Comparison of ENCODE assay signal across 29 cellular contexts in genomic region chr10:94000638-94001420, GRCh38. TPM values are rescaled to one million over a fixed set of nuclear protein-coding genes. Genes with fewer than 3 reads are reported as not detected.
A peak's percentile ranks its signal among the peaks of the same experiment; 100 is the strongest.
DNase-seq lines count a peak whose midpoint lies in the region; TF ChIP-seq lines count a peak whose summit lies in the region.
"Had no signal": no experiment of that assay in that cellular context is flagged by ENCODE, and none has a peak within 500 bp of the region (broad histone marks: within the 10 kb centered on the region; RNA-seq: fewer than 3 reads in every experiment).

No MANE protein-coding gene starts in this region.

- H3K4me3 ChIP-seq in colonic mucosa (no peak overlapping the region), neuronal stem cell (ENCODE audit: low read length in 2 of 2) (no peak overlapping the region), tibial artery (no peak overlapping the region)
- H3K4me3 ChIP-seq: adrenal gland, breast epithelium, coronary artery, heart left ventricle had no signal

- H3K27me3 Mint-ChIP-seq in activated CD4-positive, alpha-beta T cell treated with anti-CD3 and anti-CD28 coated beads, Interleukin-2, amount 10 ng/mL, durations not matched to agents 24 days and 14 days: peaks cover 34% of the 10 kb centered on the region
- peaks cover 27% of the 10 kb centered on the region for H3K27me3 Mint-ChIP-seq in type B pancreatic cell

- H3K9me3 Mint-ChIP-seq in activated CD4-positive, alpha-beta T cell treated with anti-CD3 and anti-CD28 coated beads, Interleukin-2, amount 10 ng/mL, durations not matched to agents 24 days and 14 days: no peaks in the 10 kb centered on the region
- peaks cover 6% of the 10 kb centered on the region for H3K9me3 Mint-ChIP-seq in type B pancreatic cell
- H3K9me3 Mint-ChIP-seq: activated T-cell treated with anti-CD3 and anti-CD28 coated beads, Interleukin-2, amount 50 U/mL, for 72 hours; CD4-positive, alpha-beta T cell; stimulated activated effector memory CD8-positive, alpha-beta T cell treated with anti-CD3 and anti-CD28 coated beads, Interleukin-12 subunit alpha, Interleukin-12 subunit beta, amount 100 ng/mL, for 72 hours; WTC11 had no signal

- intact Hi-C loops in activated CD4-positive, alpha-beta T cell treated with anti-CD3 and anti-CD28 coated beads, Interleukin-2, amount 10 ng/mL, durations not matched to agents 24 days and 14 days (cut with micrococcal nuclease): no loop called here
- intact Hi-C loops in colonic mucosa (cut with DNase I) (no loop called here), tibial artery (cut with DNase I; ENCODE audit: low total_unique reads) (no loop called here)

- no peak overlapping the region for H3K27ac Mint-ChIP-seq in activated CD4-positive, alpha-beta T cell treated with anti-CD3 and anti-CD28 coated beads, Interleukin-2, amount 10 ng/mL, durations not matched to agents 24 days and 14 days
- H3K27ac Mint-ChIP-seq in type B pancreatic cell: no peak overlapping the region
- H3K27ac Mint-ChIP-seq: activated CD8-positive, alpha-beta memory T cell treated with anti-CD3 and anti-CD28 coated beads, Interleukin-2, amount 10 ng/mL, durations not matched to agents 7 days and 5 days; activated T-cell treated with anti-CD3 and anti-CD28 coated beads, Interleukin-2, amount 50 U/mL, for 72 hours; CD4-positive, alpha-beta T cell; stimulated activated effector memory CD8-positive, alpha-beta T cell treated with anti-CD3 and anti-CD28 coated beads, Interleukin-12 subunit alpha, Interleukin-12 subunit beta, amount 100 ng/mL, for 72 hours; WTC11 had no signal

- H3K36me3 ChIP-seq in colonic mucosa (no peaks in the 10 kb centered on the region), neuronal stem cell (replicated peaks in 1 of 2; ENCODE audit: control insufficient read depth in 2 of 2, insufficient read depth in 2 of 2, low read length in 2 of 2) (no peaks in the 10 kb centered on the region), tibial artery (no peaks in the 10 kb centered on the region)
- H3K36me3 ChIP-seq: adrenal gland, breast epithelium, heart left ventricle had no signal

- no peaks in the 10 kb centered on the region for H3K79me1 ChIP-seq in neuronal stem cell (ENCODE audit: low read depth, low read length)

- TF ChIP-seq CTCF in colonic mucosa (IDR thresholded peaks at IDR 0.05): no peak
- no peak for TF ChIP-seq CTCF in tibial artery (IDR thresholded peaks at IDR 0.05)
- no peak for TF ChIP-seq CTCF in type B pancreatic cell (conservative IDR thresholded peaks at IDR 0.05)

- H3K27ac ChIP-seq in colonic mucosa: peak overlapping the region; percentile 57
- no peak overlapping the region for H3K27ac ChIP-seq in neuronal stem cell (replicated peaks; ENCODE audit: low read length)
- peak overlapping the region; percentile 52 to 72 for H3K27ac ChIP-seq in tibial artery
- H3K27ac ChIP-seq: adrenal gland had no signal

- H4K8ac ChIP-seq in neuronal stem cell (ENCODE audit: low read depth, low read length): no peak overlapping the region

- no peak overlapping the region for H3K4me2 ChIP-seq in neuronal stem cell (ENCODE audit: insufficient read depth, low read length, poor library complexity, severe bottlenecking)

- WGBS in neuronal stem cell (ENCODE audit: extremely low coverage in 2 of 2, insufficient read length in 2 of 2, insufficient replicate concordance in 1 of 2), 2 donors: no CpG with 5 or more reads among the region's 5 CpGs

- H3K14ac ChIP-seq in neuronal stem cell (ENCODE audit: low read length): no peak overlapping the region

- no peak overlapping the region for H4K91ac ChIP-seq in neuronal stem cell (ENCODE audit: low read depth, low read length, poor library complexity)

- H2AFZ ChIP-seq in neuronal stem cell (ENCODE audit: low read length): peak overlapping the region; percentile 32

- H2BK120ac ChIP-seq in neuronal stem cell (ENCODE audit: low read depth, low read length): no peak overlapping the region

- H3K4me1 ChIP-seq in colonic mucosa: peaks cover 5% of the 10 kb centered on the region
- H3K4me1 ChIP-seq in neuronal stem cell (ENCODE audit: control insufficient read depth in 2 of 2, insufficient read depth in 1 of 2, low read depth in 1 of 2, low read length in 2 of 2): peaks cover 0 to 5% of the 10 kb centered on the region in 2 donors
- H3K4me1 ChIP-seq in tibial artery: peaks cover 0 to 19% (median 8%) of the 10 kb centered on the region in 4 donors
- H3K4me1 ChIP-seq: adrenal gland, breast epithelium had no signal

- no peak overlapping the region for H2BK5ac ChIP-seq in neuronal stem cell (ENCODE audit: low read length)

- no peak overlapping the region for H3K4ac ChIP-seq in neuronal stem cell (ENCODE audit: low read length)

- H3K4me3 Mint-ChIP-seq in activated CD4-positive, alpha-beta T cell treated with anti-CD3 and anti-CD28 coated beads, Interleukin-2, amount 10 ng/mL, durations not matched to agents 24 days and 14 days: no peak overlapping the region
- H3K4me3 Mint-ChIP-seq in type B pancreatic cell: no peak overlapping the region
- H3K4me3 Mint-ChIP-seq: activated CD8-positive, alpha-beta memory T cell treated with anti-CD3 and anti-CD28 coated beads, Interleukin-2, amount 10 ng/mL, durations not matched to agents 7 days and 5 days; activated T-cell treated with anti-CD3 and anti-CD28 coated beads, Interleukin-2, amount 50 U/mL, for 72 hours; CD4-positive, alpha-beta T cell; stimulated activated effector memory CD8-positive, alpha-beta T cell treated with anti-CD3 and anti-CD28 coated beads, Interleukin-12 subunit alpha, Interleukin-12 subunit beta, amount 100 ng/mL, for 72 hours; WTC11 had no signal

- no peak overlapping the region for H2BK12ac ChIP-seq in neuronal stem cell (ENCODE audit: low read length)

- H3K9me3 ChIP-seq in colonic mucosa: no peaks in the 10 kb centered on the region
- H3K9me3 ChIP-seq in neuronal stem cell (replicated peaks in 1 of 2; ENCODE audit: control insufficient read depth in 2 of 2, insufficient read depth in 1 of 2, low read depth in 1 of 2, low read length in 2 of 2): no peaks in the 10 kb centered on the region
- no peaks in the 10 kb centered on the region for H3K9me3 ChIP-seq in tibial artery
- H3K9me3 ChIP-seq: adrenal gland, breast epithelium, heart left ventricle had no signal

- H3K4me1 Mint-ChIP-seq in activated CD4-positive, alpha-beta T cell treated with anti-CD3 and anti-CD28 coated beads, Interleukin-2, amount 10 ng/mL, durations not matched to agents 24 days and 14 days: no peaks in the 10 kb centered on the region
- peaks cover 6% of the 10 kb centered on the region for H3K4me1 Mint-ChIP-seq in type B pancreatic cell (ENCODE audit: unreplicated experiment)
- H3K4me1 Mint-ChIP-seq: activated CD8-positive, alpha-beta memory T cell treated with anti-CD3 and anti-CD28 coated beads, Interleukin-2, amount 10 ng/mL, durations not matched to agents 7 days and 5 days; stimulated activated effector memory CD8-positive, alpha-beta T cell treated with anti-CD3 and anti-CD28 coated beads, Interleukin-12 subunit alpha, Interleukin-12 subunit beta, amount 100 ng/mL, for 72 hours; WTC11 had no signal

- H2BK15ac ChIP-seq in neuronal stem cell (ENCODE audit: low read length): no peak overlapping the region

- no peaks in the 10 kb centered on the region for H3K27me3 ChIP-seq in colonic mucosa
- peaks cover 0 to 2% (median 0%) of the 10 kb centered on the region in 3 experiments for H3K27me3 ChIP-seq in neuronal stem cell (ENCODE audit: control insufficient read depth in 3 of 3, insufficient read depth in 3 of 3, low read depth in 1 of 3, low read length in 3 of 3)
- no peaks in the 10 kb centered on the region for H3K27me3 ChIP-seq in tibial artery
- H3K27me3 ChIP-seq: adrenal gland, breast epithelium had no signal

- no peaks in the 10 kb centered on the region for H3K36me3 Mint-ChIP-seq in activated CD4-positive, alpha-beta T cell treated with anti-CD3 and anti-CD28 coated beads, Interleukin-2, amount 10 ng/mL, durations not matched to agents 24 days and 14 days (ENCODE audit: low read depth)
- H3K36me3 Mint-ChIP-seq in type B pancreatic cell: peaks cover 4% of the 10 kb centered on the region
- H3K36me3 Mint-ChIP-seq: activated CD8-positive, alpha-beta memory T cell treated with anti-CD3 and anti-CD28 coated beads, Interleukin-2, amount 10 ng/mL, durations not matched to agents 7 days and 5 days; stimulated activated effector memory CD8-positive, alpha-beta T cell treated with anti-CD3 and anti-CD28 coated beads, Interleukin-12 subunit alpha, Interleukin-12 subunit beta, amount 100 ng/mL, for 72 hours; WTC11 had no signal

- peak; percentile 40 for DNase-seq in activated CD4-positive, alpha-beta T cell treated with anti-CD3 and anti-CD28 coated beads, Interleukin-2, amount 10 ng/mL, durations not matched to agents 24 days and 14 days
- no peak for DNase-seq in activated CD4-positive, alpha-beta T cell treated with anti-CD3 and anti-CD28 coated beads, Interleukin-2, amount 50 U/mL, for 1 hour
- DNase-seq in colonic mucosa (peak; percentile 64), neuronal stem cell (ENCODE audit: low spot score) (no peak), tibial artery (no peak), UCSD-AML1 (lab: John Stamatoyannopoulos, UW; ENCODE audit: unreplicated experiment) (no peak), type B pancreatic cell (ENCODE audit: extremely low spot score, unreplicated experiment) (no peak)
- DNase-seq in activated naive CD4-positive, alpha-beta T cell treated with anti-CD3 and anti-CD28 coated beads, Interleukin-2, amount 50 U/mL, for 16 hours: no peak
- DNase-seq: activated CD8-positive, alpha-beta memory T cell treated with anti-CD3 and anti-CD28 coated beads, Interleukin-2, amount 10 ng/mL, durations not matched to agents 7 days and 5 days; activated naive CD4-positive, alpha-beta T cell; activated T-cell treated with anti-CD3 and anti-CD28 coated beads, Interleukin-2, amount 50 U/mL, for 72 hours; adrenal gland; AML-193; CD4-positive, alpha-beta T cell; effector memory CD4-positive, alpha-beta T cell; erythroblast; heart left ventricle; Karpas-422; NCI-H187; NCI-H2171 treated with DMSO at 0.1 percent for 48 hours; NCI-H510A treated with DMSO at 0.1 percent for 48 hours; SIG-M5; stimulated activated CD4-positive, alpha-beta T cell treated with anti-CD3 and anti-CD28 coated beads, Interleukin-4, amount 100 ng/mL, for 1 hour; SW 1271; T-helper 9 cell had no signal

- H3K23ac ChIP-seq in neuronal stem cell (ENCODE audit: low read depth, low read length, poor library complexity): no peak overlapping the region

- no peak overlapping the region for H2AK5ac ChIP-seq in neuronal stem cell (ENCODE audit: low read depth, low read length)

- H3K18ac ChIP-seq in neuronal stem cell (ENCODE audit: low read length): no peak overlapping the region

- peak overlapping the region in 1 of 2 donors; percentile 52 for H3K9ac ChIP-seq in colonic mucosa (ENCODE audit: low read depth in 2 of 2, low read length in 2 of 2)
- no peak overlapping the region for H3K9ac ChIP-seq in neuronal stem cell (ENCODE audit: low read depth, low read length, poor library complexity)

RNA-seq across cellular contexts. Expression of gene PLCE1, which starts 7.1 kb away (rescaled TPM):
- total RNA-seq in activated CD4-positive, alpha-beta T cell treated with anti-CD3 and anti-CD28 coated beads, Interleukin-2, amount 10 ng/mL, durations not matched to agents 24 days and 14 days: not detected in 2 replicates
- 10 to 100 TPM; 42.4 to 45.5 TPM for total RNA-seq in colonic mucosa
- 1.4 TPM for polyA plus RNA-seq in neuronal stem cell (2013, experiment 1 of 2)
- polyA plus RNA-seq in neuronal stem cell (2013, experiment 2 of 2): 1.3 TPM
- 5.3 and 7.8 TPM in 2 replicates for total RNA-seq in type B pancreatic cell (ENCODE audit: low replicate concordance)

Comparison
In these comparisons a context has a peak if more than half of its experiments do, and no peak if none do; other contexts are left out.
1. DNase-seq: peak in activated CD4-positive, alpha-beta T cell treated with anti-CD3 and anti-CD28 coated beads, Interleukin-2, amount 10 ng/mL, durations not matched to agents 24 days and 14 days (single experiment) and colonic mucosa (single experiment); none in activated CD4-positive, alpha-beta T cell treated with anti-CD3 and anti-CD28 coated beads, Interleukin-2, amount 50 U/mL, for 1 hour (single experiment), neuronal stem cell (single experiment), tibial artery (0 of 2), UCSD-AML1 (single experiment), type B pancreatic cell (single experiment) and activated naive CD4-positive, alpha-beta T cell treated with anti-CD3 and anti-CD28 coated beads, Interleukin-2, amount 50 U/mL, for 16 hours (single experiment).